8 cellular contexts compared by ENCODE assay signal in the genomic region with DNA sequence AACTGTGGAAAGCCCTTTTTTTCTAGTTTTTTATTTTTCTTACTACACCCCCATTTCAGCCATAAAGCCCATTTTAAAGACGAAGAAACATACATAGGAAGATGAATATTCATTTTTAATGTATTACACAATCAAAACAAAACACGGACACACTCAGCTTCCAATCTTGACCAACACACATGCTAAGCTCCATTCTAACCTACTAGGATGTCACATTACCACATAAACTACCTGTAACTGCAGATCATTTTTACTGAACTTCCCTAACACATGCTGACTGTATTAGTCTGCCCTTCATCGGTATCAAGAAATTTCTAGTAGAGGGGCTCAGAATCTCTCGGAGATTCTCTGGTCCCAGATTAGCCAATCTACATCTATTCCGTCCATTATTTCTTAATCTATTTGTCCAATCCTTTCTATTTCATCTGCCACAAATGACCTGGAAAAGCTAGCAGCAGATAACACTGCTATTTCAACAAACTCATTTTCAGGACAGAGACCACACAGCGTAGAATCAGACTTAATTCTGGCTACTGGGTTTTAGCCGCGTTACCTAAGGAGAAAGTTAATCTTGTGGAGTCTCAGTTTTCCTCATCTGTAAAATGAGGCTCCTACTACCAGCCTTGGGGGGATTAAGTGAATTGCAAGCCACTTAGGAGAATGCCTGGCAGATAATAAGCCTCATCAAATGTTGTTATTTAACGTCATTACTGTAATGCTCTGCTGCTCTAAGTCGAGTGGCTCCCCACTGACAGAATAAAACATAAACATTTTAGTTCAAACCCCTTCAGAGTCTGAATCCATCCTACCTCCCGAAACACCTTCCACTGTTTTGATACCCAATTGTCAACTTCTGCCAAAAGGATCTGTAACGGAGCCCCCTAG. TPM values are rescaled to one million over a fixed set of nuclear protein-coding genes. Genes with fewer than 3 reads are reported as not detected.
DNase-seq lines count a peak whose midpoint lies in the region; ATAC-seq, FAIRE-seq and TF ChIP-seq lines count a peak whose summit lies in the region.

No MANE protein-coding gene starts in this region.

- peaks cover 31% of the 10 kb centered on the region; the same call in 1 of the 2 replicates for H4K20me1 ChIP-seq in GM23248 (ENCODE audit: insufficient read depth)

- H3K27me3 ChIP-seq in GM23248 (replicated peaks; ENCODE audit: insufficient read depth) (no peaks in the 10 kb centered on the region), right cardiac atrium (ENCODE audit: control insufficient read depth, insufficient read depth) (no peaks in the 10 kb centered on the region), small intestine (ENCODE audit: control insufficient read depth in 2 of 2, insufficient read depth in 2 of 2, low read length in 2 of 2) (no peaks in the 10 kb centered on the region)

- H3K4me2 ChIP-seq in GM23248 (ENCODE audit: unreplicated experiment), result peak overlapping the region; percentile 86

- peaks cover 90% of the 10 kb centered on the region for H3K79me2 ChIP-seq in GM23248 (ENCODE audit: insufficient read depth)

- POLR2A ChIA-PET in HEK293T (lab: Yijun Ruan, JAX), result interaction anchor here (0.9 to 1.8 kb wide), 3 partner anchors 7 to 79 kb away, joined by 4 to 8 read pairs (median 4); no protein-coding TSS in a partner anchor

- in situ Hi-C loops in GM23248 (cut with MboI), result no loop called here

- H3F3A ChIP-seq in GM23248 (ENCODE audit: insufficient read depth), result peaks cover 35% of the 10 kb centered on the region

- no peak overlapping the region for H2AFZ ChIP-seq in GM23248

- CTCF ChIA-PET in HEK293T (lab: Yijun Ruan, JAX), result interaction anchor here (1.0 kb wide), 1 partner anchor 129 kb away, joined by 3 read pairs; no protein-coding TSS in a partner anchor

- H3K9ac ChIP-seq in GM23248, result peak overlapping the region; percentile 99

- peak overlapping the region; percentile 92 for H3K4me3 ChIP-seq in GM23248
- peak overlapping the region; percentile 97 for H3K4me3 ChIP-seq in right cardiac atrium (ENCODE audit: low read length)
- peak overlapping the region; percentile 89 to 100 for H3K4me3 ChIP-seq in small intestine (ENCODE audit: low read depth in 1 of 2, low read length in 2 of 2)

- H3K36me3 ChIP-seq in GM23248 (ENCODE audit: low read depth) (no peaks in the 10 kb centered on the region), small intestine (ENCODE audit: control insufficient read depth in 2 of 2, insufficient read depth in 2 of 2, low read length in 2 of 2) (no peaks in the 10 kb centered on the region)

- no peak for FAIRE-seq in small intestine (lab: Jason Lieb, UNC)

- ATAC-seq in right cardiac atrium (no peak), GM21576 (IDR thresholded peaks at IDR 0.05; ENCODE audit: unreplicated experiment) (no peak)

- no peaks in the 10 kb centered on the region for H3K9me2 ChIP-seq in GM23248 (ENCODE audit: insufficient read depth)

- H3K9me3 ChIP-seq in GM23248 (ENCODE audit: low read depth) (no peaks in the 10 kb centered on the region), right cardiac atrium (ENCODE audit: control insufficient read depth, low read length) (no peaks in the 10 kb centered on the region), small intestine (ENCODE audit: control insufficient read depth, low read depth) (no peaks in the 10 kb centered on the region)

- DNase-seq in GM23248 (peak; percentile 44), RKO (ENCODE audit: low spot score) (peak; percentile 18), right cardiac atrium (no peak), small intestine (peak; percentile 16), HEK293T (ENCODE audit: extremely low spot score) (no peak), NOMO-1 treated with dmso at 0.1 percent for 144 hours (lab: John Stamatoyannopoulos, UW; ENCODE audit: unreplicated experiment) (no peak)
- no peak for DNase-seq in effector CD4-positive, alpha-beta T cell

- intact Hi-C loops in right cardiac atrium (cut with DNase I), result loop anchor here in 2 of 4 donors (10.0 kb wide), 1 partner anchor 81 kb away; the partner anchor contains the start of gene CCNG2 (in 2 of the 2)

- peak overlapping the region; percentile 99 for H3K27ac ChIP-seq in GM23248
- H3K27ac ChIP-seq in right cardiac atrium (ENCODE audit: low read length), result peak overlapping the region; percentile 19
- peak overlapping the region; percentile 50 to 83 for H3K27ac ChIP-seq in small intestine (ENCODE audit: low read depth in 1 of 2, low read length in 1 of 2)

- H3K4me1 ChIP-seq in GM23248 (ENCODE audit: insufficient read depth), result peaks cover 35% of the 10 kb centered on the region
- H3K4me1 ChIP-seq in right cardiac atrium (ENCODE audit: control insufficient read depth, insufficient read depth, low read length), result no peaks in the 10 kb centered on the region
- peaks cover 2 to 19% of the 10 kb centered on the region in 2 donors for H3K4me1 ChIP-seq in small intestine (ENCODE audit: control insufficient read depth in 2 of 2, insufficient read depth in 1 of 2, low read depth in 1 of 2, low read length in 1 of 2)

- 1 to 2% methylated on average over 12 of the region's 12 CpGs for WGBS in GM23248 (ENCODE audit: low coverage in 1 of 2, low lambda C conversion rate in 2 of 2, missing lambda C conversion rate in 2 of 2), 2 experiments
- WGBS in right cardiac atrium, result 5% methylated on average over 12 of the region's 12 CpGs
- 1 to 4% (median 2%) methylated on average over 12 of the region's 12 CpGs for WGBS in small intestine, 3 donors

TF ChIP-seq in HEK293T, 16 proteins besides CTCF, POLR2A, EP300 and RAD21:
- TF ChIP-seq FOXA1 (IDR thresholded peaks at IDR 0.05) (no peak), L3MBTL2 (conservative IDR thresholded peaks at IDR 0.05) (no peak), ARNT (IDR thresholded peaks at IDR 0.05) (no peak), PKNOX1 (IDR thresholded peaks at IDR 0.05) (no peak), CTBP1 (IDR thresholded peaks at IDR 0.05; ENCODE audit: borderline replicate concordance) (no peak), TARDBP (IDR thresholded peaks at IDR 0.05) (no peak), ELF4 (IDR thresholded peaks at IDR 0.05) (no peak), FOXM1 (IDR thresholded peaks at IDR 0.05; ENCODE audit: borderline replicate concordance) (no peak), BHLHE40 (IDR thresholded peaks at IDR 0.05; ENCODE audit: borderline replicate concordance) (no peak), NFRKB (IDR thresholded peaks at IDR 0.05) (no peak)

RNA-seq across cellular contexts. Expression of gene CCNI, which starts 1.6 kb away (rescaled TPM):
- total RNA-seq in GM23248 (2014; rRNA removed; shearing (Covaris generic)), result 121 and 125 TPM in 2 replicates
- polyA plus RNA-seq in GM23248 (2016; fragmentation: Nextera tagmentation; extraction: Ambion mirVana) (158 and 166 TPM in 2 replicates), right cardiac atrium (146 TPM), small intestine (100 to 1,000 TPM in 2 of 3 donors, 10 to 100 TPM in 1; 78.9 to 136 (median 125) TPM)
- 100 to 1,000 TPM; 310 to 338 (median 324) TPM for total RNA-seq in right cardiac atrium

Comparison
In these comparisons a context has a peak if more than half of its experiments do, and no peak if none do; other contexts are left out.
1. DNase-seq: peak in GM23248 (single experiment), RKO (single experiment) and small intestine (single experiment); none in right cardiac atrium (0 of 3), effector CD4-positive, alpha-beta T cell (single experiment), HEK293T (single experiment) and NOMO-1 treated with dmso at 0.1 percent for 144 hours (single experiment).
2. H3K27ac ChIP-seq: peak in every context shown above with its lines; median percentile 99 in GM23248; 66 in small intestine; 19 in right cardiac atrium.
3. Peak in every context shown above with its lines, with median percentiles within 50 percentile points of each other: H3K4me3 ChIP-seq.